In genomic region chr21:36388076-36388475, GRCh38 we compare ENCODE assay signal across 19 cellular contexts. TPM values are rescaled to one million over a fixed set of nuclear protein-coding genes. Genes with fewer than 3 reads are reported as not detected.
DNase-seq lines count a peak whose midpoint lies in the region; ATAC-seq and TF ChIP-seq lines count a peak whose summit lies in the region.
"Had no signal": no experiment of that assay in that cellular context is flagged by ENCODE, and none has a peak within 500 bp of the region (broad histone marks: within the 10 kb centered on the region; RNA-seq: fewer than 3 reads in every experiment).

No MANE protein-coding gene starts in this region.

- H3K9me3 ChIP-seq in A673 (ENCODE audit: low read depth, low read length, poor library complexity, severe bottlenecking) (no peaks in the 10 kb centered on the region), T-helper 17 cell (ENCODE audit: control insufficient read depth, low read length, poor library complexity, severe bottlenecking) (no peaks in the 10 kb centered on the region), heart right ventricle (no peaks in the 10 kb centered on the region)
- H3K9me3 ChIP-seq: SJSA1 had no signal

- H3K36me3 Mint-ChIP-seq in GM23338 (ENCODE audit: low read depth) (peaks cover 45% of the 10 kb centered on the region), T-helper 17 cell (ENCODE audit: low read depth) (no peaks in the 10 kb centered on the region)

- H2AFZ ChIP-seq in GM23338: no peak overlapping the region

- ATAC-seq in GM23338 (no peak), T-helper 17 cell (no peak), heart right ventricle (no peak)

- WGBS in heart right ventricle, 2 donors: 95 to 96% methylated on average over 6 of the region's 6 CpGs

- peak overlapping the region; percentile 9 for H3K4me3 ChIP-seq in A673 (ENCODE audit: low read depth, low read length, poor library complexity, severe bottlenecking)
- H3K4me3 ChIP-seq in GM23338: no peak overlapping the region
- H3K4me3 ChIP-seq in heart right ventricle: no peak overlapping the region
- H3K4me3 ChIP-seq: SJSA1 had no signal

- CTCF ChIA-PET in A673 (lab: Charles Lee): no interaction called here

- no peak for DNase-seq in A673 (ENCODE audit: low spot score)
- DNase-seq in GM23338 (ENCODE audit: low spot score): peak; percentile 51
- peak; percentile 70 for DNase-seq in NCI-H2171 treated with DMSO at 0.1 percent for 48 hours (lab: John Stamatoyannopoulos, UW)
- peak; percentile 73 for DNase-seq in myocyte (ENCODE audit: low read depth)
- no peak for DNase-seq in T-helper 17 cell
- DNase-seq in heart right ventricle: no peak
- no peak for DNase-seq in NCI-H2107 treated with DMSO at 0.1 percent for 48 hours (lab: John Stamatoyannopoulos, UW; ENCODE audit: unreplicated experiment)
- DNase-seq: ACHN; CD4-positive, alpha-beta T cell; HFFc6; MM.1S; NCI-H1105; NCI-H1930; NCI-H345; OCI-M1 had no signal

- H3K9me3 Mint-ChIP-seq in GM23338: peaks cover 14% of the 10 kb centered on the region
- H3K9me3 Mint-ChIP-seq: HFFc6 had no signal

- H3F3A ChIP-seq in GM23338 (replicated peaks; ENCODE audit: low read depth): peaks cover 8% of the 10 kb centered on the region

- H3K4me3 Mint-ChIP-seq in GM23338 (no peak overlapping the region), T-helper 17 cell (no peak overlapping the region)
- H3K4me3 Mint-ChIP-seq: B cell, HFFc6 had no signal

- H3K4me1 Mint-ChIP-seq in GM23338: peaks cover 14% of the 10 kb centered on the region
- H3K4me1 Mint-ChIP-seq in T-helper 17 cell: no peaks in the 10 kb centered on the region

- H3K27me3 Mint-ChIP-seq in GM23338 (ENCODE audit: insufficient read depth, low read depth, poor library complexity) (peaks cover 16% of the 10 kb centered on the region), T-helper 17 cell (no peaks in the 10 kb centered on the region)
- H3K27me3 Mint-ChIP-seq: B cell; CD4-positive, alpha-beta T cell had no signal

- H3K36me3 ChIP-seq in A673 (ENCODE audit: insufficient read depth, low read length, poor library complexity, severe bottlenecking) (peaks cover 17% of the 10 kb centered on the region), GM23338 (ENCODE audit: insufficient read depth) (peaks cover 6% of the 10 kb centered on the region; the same call in 1 of the 2 replicates), heart right ventricle (peaks cover 0 to 7% (median 0%) of the 10 kb centered on the region in 9 donors)

- H3K79me2 ChIP-seq in GM23338 (replicated peaks; ENCODE audit: insufficient read depth): no peaks in the 10 kb centered on the region

- H3K27ac ChIP-seq in A673 (ENCODE audit: low read depth, low read length, poor library complexity, severe bottlenecking) (peak overlapping the region; percentile 22), GM23338 (ENCODE audit: low read depth) (peak overlapping the region; percentile 35; the same call in 1 of the 2 replicates), heart right ventricle (no peak overlapping the region)
- H3K27ac ChIP-seq: HL-60, KMS-11, SJSA1 had no signal

- H3K4me2 ChIP-seq in GM23338: no peak overlapping the region
- H3K4me2 ChIP-seq: KMS-11 had no signal

- peaks cover 20% of the 10 kb centered on the region for H3K4me1 ChIP-seq in A673 (ENCODE audit: insufficient read depth, low read length, poor library complexity, severe bottlenecking)
- peaks cover 11% of the 10 kb centered on the region; the same call in 1 of the 2 replicates for H3K4me1 ChIP-seq in GM23338 (ENCODE audit: insufficient read depth)
- H3K4me1 ChIP-seq in heart right ventricle: peaks cover 0 to 7% (median 4%) of the 10 kb centered on the region in 9 donors

- no peak overlapping the region for H3K27ac Mint-ChIP-seq in GM23338
- H3K27ac Mint-ChIP-seq in T-helper 17 cell: no peak overlapping the region
- H3K27ac Mint-ChIP-seq: B cell; CD4-positive, alpha-beta T cell; HFFc6 had no signal

- BruUV-seq in A673 (replicated peaks; lab: Mats Ljungman, UMichigan): no TSS peak

- H3K27me3 ChIP-seq in A673 (replicated peaks; ENCODE audit: insufficient read depth, low read depth, low read length, poor library complexity) (no peaks in the 10 kb centered on the region), GM23338 (ENCODE audit: insufficient read depth) (no peaks in the 10 kb centered on the region), heart right ventricle (no peaks in the 10 kb centered on the region)
- H3K27me3 ChIP-seq: SJSA1 had no signal

- H4K20me1 ChIP-seq in GM23338 (replicated peaks; ENCODE audit: insufficient read depth): no peaks in the 10 kb centered on the region

- intact Hi-C loops in A673 (cut with micrococcal nuclease; ENCODE audit: unreplicated experiment) (loop anchor here (5.0 kb wide), 1 partner anchor 231 kb away; the partner anchor contains the start of gene DOP1B), heart right ventricle (cut with DNase I) (loop anchor here in 1 of 10 donors (10.0 kb wide), 1 partner anchor 63 kb away; the partner anchor contains the start of gene MORC3)

- no peaks in the 10 kb centered on the region for H3K9me2 ChIP-seq in GM23338 (ENCODE audit: insufficient read depth)

- POLR2A ChIA-PET in A673 (lab: Charles Lee; ENCODE audit: low non-redundant PET): no interaction called here

- TF ChIP-seq CTCF in A673 (conservative IDR thresholded peaks at IDR 0.05; ENCODE audit: low read depth, low read length) (no peak), GM23338 (conservative IDR thresholded peaks at IDR 0.05; ENCODE audit: low read depth in 2 of 2) (no peak), heart right ventricle (IDR thresholded peaks at IDR 0.05) (no peak)

TF ChIP-seq in GM23338, 12 proteins besides CTCF, POLR2A, EP300 and RAD21 (continues in another document):
- TF ChIP-seq STAT1 (IDR thresholded peaks at IDR 0.05; ENCODE audit: unreplicated experiment) (no peak), EZH2phosphoT487 (IDR thresholded peaks at IDR 0.05; ENCODE audit: unreplicated experiment) (no peak), ZNF331 (CRISPR knock-in tag; IDR thresholded peaks at IDR 0.05; ENCODE audit: low read depth) (no peak), POLR2AphosphoS5 (IDR thresholded peaks at IDR 0.05; ENCODE audit: low read depth) (no peak), EZH2 (IDR thresholded peaks at IDR 0.05; ENCODE audit: low read depth, unreplicated experiment) (no peak), CREB1 (CRISPR knock-in tag; IDR thresholded peaks at IDR 0.05; ENCODE audit: low read depth) (no peak), ETS1 (IDR thresholded peaks at IDR 0.05) (no peak), NANOG (IDR thresholded peaks at IDR 0.05; ENCODE audit: borderline replicate concordance) (no peak), ZNF114 (CRISPR knock-in tag; IDR thresholded peaks at IDR 0.05) (no peak)

RNA-seq across cellular contexts. Expression of gene CHAF1B, which starts 2.9 kb away (rescaled TPM):
- total RNA-seq in A673 (2021) (52.7 and 53.4 TPM in 2 replicates), myocyte (0.67 and 1.3 TPM in 2 replicates), T-helper 17 cell (1 to 10 TPM; 2.4 to 5.7 TPM), heart right ventricle (1 to 10 TPM in 2 of 10 donors, under 1 TPM in 8; 0.24 to 1.3 (median 0.48) TPM)
- 13.1 and 17.4 TPM in 2 replicates for total RNA-seq in GM23338 (2014; rRNA removed; shearing (Covaris generic))
- polyA plus RNA-seq in GM23338 (2016; fragmentation: Nextera tagmentation; extraction: Ambion mirVana) (7.9 and 9.0 TPM in 2 replicates), heart right ventricle (under 1 TPM; 0.46 to 0.51 TPM)
- polyA plus RNA-seq in myocyte (2012): 0.88 TPM

Comparison
In these comparisons a context has a peak if more than half of its experiments do, and no peak if none do; other contexts are left out.
1. DNase-seq: peak in GM23338 (single experiment), NCI-H2171 treated with DMSO at 0.1 percent for 48 hours (single experiment) and myocyte (single experiment); none in A673 (single experiment), T-helper 17 cell (0 of 3), heart right ventricle (0 of 2) and NCI-H2107 treated with DMSO at 0.1 percent for 48 hours (single experiment).
2. H3K27ac ChIP-seq: peak in A673 (single experiment) and GM23338 (single experiment); none in heart right ventricle (0 of 10).